13 cellular contexts compared by ENCODE assay signal in genomic region chr17:65554568-65555223, GRCh38. TPM values are rescaled to one million over a fixed set of nuclear protein-coding genes. Genes with fewer than 3 reads are reported as not detected.
A peak's percentile ranks its signal among the peaks of the same experiment; 100 is the strongest.
DNase-seq lines count a peak whose midpoint lies in the region; ATAC-seq and TF ChIP-seq lines count a peak whose summit lies in the region.
"Had no signal": no experiment of that assay in that cellular context is flagged by ENCODE, and none has a peak within 500 bp of the region (broad histone marks: within the 10 kb centered on the region; RNA-seq: fewer than 3 reads in every experiment).

No MANE protein-coding gene starts in this region.

- H3K4me3 Mint-ChIP-seq in mesothelial cell of epicardium, result no peak overlapping the region
- H3K4me3 Mint-ChIP-seq: activated CD8-positive, alpha-beta memory T cell treated with anti-CD3 and anti-CD28 coated beads, Interleukin-2, amount 10 ng/mL, durations not matched to agents 7 days and 5 days; stimulated activated effector memory CD8-positive, alpha-beta T cell treated with anti-CD3 and anti-CD28 coated beads, Interleukin-12 subunit alpha, Interleukin-12 subunit beta, amount 100 ng/mL, for 72 hours had no signal

- 43 to 50% methylated on average over 18 of the region's 18 CpGs for WGBS in lower leg skin, 2 donors

- DNase-seq in AG09309 (ENCODE audit: low read depth), result no peak
- peak; percentile 87 for DNase-seq in NCI-H2029 (lab: John Stamatoyannopoulos, UW)
- DNase-seq in dorsolateral prefrontal cortex, result peak in 1 of 10 donors; percentile 35
- DNase-seq in mesothelial cell of epicardium (ENCODE audit: low spot score in 2 of 2, unreplicated experiment in 2 of 2), result no peak
- DNase-seq in GM13977 (ENCODE audit: low spot score), result no peak
- DNase-seq in NCI-H774 (lab: John Stamatoyannopoulos, UW), result no peak
- DNase-seq in lower leg skin (ENCODE audit: low spot score in 2 of 2), result no peak
- DNase-seq: activated CD8-positive, alpha-beta memory T cell treated with anti-CD3 and anti-CD28 coated beads, Interleukin-2, amount 10 ng/mL, durations not matched to agents 7 days and 5 days; NCI-H187 had no signal

- H3K27me3 ChIP-seq in dorsolateral prefrontal cortex, result no peaks in the 10 kb centered on the region

- peaks cover 10% of the 10 kb centered on the region for H3K36me3 Mint-ChIP-seq in mesothelial cell of epicardium
- H3K36me3 Mint-ChIP-seq: activated CD8-positive, alpha-beta memory T cell treated with anti-CD3 and anti-CD28 coated beads, Interleukin-2, amount 10 ng/mL, durations not matched to agents 7 days and 5 days; stimulated activated effector memory CD8-positive, alpha-beta T cell treated with anti-CD3 and anti-CD28 coated beads, Interleukin-12 subunit alpha, Interleukin-12 subunit beta, amount 100 ng/mL, for 72 hours had no signal

- in situ Hi-C loops in GM13977 (cut with MboI; ENCODE audit: low pct_unique_long_range_greater_than_20kb, low sequenced_read_pairs, unreplicated experiment), result no loop called here

- no peak for ATAC-seq in HG02884 (IDR thresholded peaks at IDR 0.05; ENCODE audit: unreplicated experiment)
- ATAC-seq: activated CD8-positive, alpha-beta memory T cell treated with anti-CD3 and anti-CD28 coated beads, Interleukin-2, amount 10 ng/mL, durations not matched to agents 7 days and 5 days; GM12878; stimulated activated effector memory CD8-positive, alpha-beta T cell treated with anti-CD3 and anti-CD28 coated beads, Interleukin-12 subunit alpha, Interleukin-12 subunit beta, amount 100 ng/mL, for 72 hours had no signal

- H3K27ac Mint-ChIP-seq in mesothelial cell of epicardium, result peak overlapping the region; percentile 84
- H3K27ac Mint-ChIP-seq: activated CD8-positive, alpha-beta memory T cell treated with anti-CD3 and anti-CD28 coated beads, Interleukin-2, amount 10 ng/mL, durations not matched to agents 7 days and 5 days; stimulated activated effector memory CD8-positive, alpha-beta T cell treated with anti-CD3 and anti-CD28 coated beads, Interleukin-12 subunit alpha, Interleukin-12 subunit beta, amount 100 ng/mL, for 72 hours had no signal

- no peak for TF ChIP-seq POLR2A in lower leg skin (IDR thresholded peaks at IDR 0.05)

- H3K4me3 ChIP-seq in AG09309 (ENCODE audit: control insufficient read depth, low read depth, low read length) (no peak overlapping the region), dorsolateral prefrontal cortex (peak overlapping the region in 4 of 59 donors; percentile 5 to 20 (median 14)), lower leg skin (ENCODE audit: low read depth, poor library complexity, severe bottlenecking) (no peak overlapping the region)
- H3K4me3 ChIP-seq: GM12878, skin epidermis had no signal

- intact Hi-C loops in dorsolateral prefrontal cortex (cut with DNase I) (loop anchor here (5.0 to 10.0 kb wide), 4 partner anchors 97 to 262 kb away; no protein-coding TSS in a partner anchor), lower leg skin (cut with DNase I; ENCODE audit: low total_unique reads) (no loop called here)

- H3K27me3 Mint-ChIP-seq in mesothelial cell of epicardium (ENCODE audit: low read depth), result no peaks in the 10 kb centered on the region

- TF ChIP-seq CTCF in AG09309 (IDR thresholded peaks at IDR 0.05; ENCODE audit: control insufficient read depth, insufficient read depth, low read depth, low read length, missing control alignments), result peak; percentile 39
- TF ChIP-seq CTCF in dorsolateral prefrontal cortex (IDR thresholded peaks at IDR 0.05 in 54 of 56, conservative IDR thresholded peaks at IDR 0.05 in 2 of 56; ENCODE audit: low read depth in 1 of 56, partially characterized antibody in 56 of 56), result peak in 34 of 56 donors; percentile 9 to 43 (median 24)
- TF ChIP-seq CTCF in mesothelial cell of epicardium (IDR thresholded peaks at IDR 0.05; ENCODE audit: unreplicated experiment), result no peak
- no peak for TF ChIP-seq CTCF in GM13977 (IDR thresholded peaks at IDR 0.05; ENCODE audit: extremely low read depth, insufficient read depth, missing control alignments)
- no peak for TF ChIP-seq CTCF in lower leg skin (IDR thresholded peaks at IDR 0.05)

- peaks cover 39% of the 10 kb centered on the region for H3K4me1 Mint-ChIP-seq in mesothelial cell of epicardium

- peak overlapping the region in 10 of 59 donors; percentile 0 to 73 (median 40) for H3K27ac ChIP-seq in dorsolateral prefrontal cortex

- H3K9me3 Mint-ChIP-seq in mesothelial cell of epicardium, result no peaks in the 10 kb centered on the region
- H3K9me3 Mint-ChIP-seq: stimulated activated effector memory CD8-positive, alpha-beta T cell treated with anti-CD3 and anti-CD28 coated beads, Interleukin-12 subunit alpha, Interleukin-12 subunit beta, amount 100 ng/mL, for 72 hours had no signal

RNA-seq across cellular contexts. Expression of gene AXIN2, which starts 6.8 kb away (rescaled TPM):
- total RNA-seq in dorsolateral prefrontal cortex (10 to 100 TPM; 15.2 to 39.9 (median 25.9) TPM), mesothelial cell of epicardium (84.6 to 88.7 TPM (median 87.8 TPM) in 3 replicates), lower leg skin (10 to 100 TPM; 11.7 to 16.7 (median 14.6) TPM)

Comparison
In these comparisons a context has a peak if more than half of its experiments do, and no peak if none do; other contexts are left out.
1. CTCF ChIP-seq: peak in AG09309 (single experiment) and dorsolateral prefrontal cortex (34 of 56); none in mesothelial cell of epicardium (single experiment), GM13977 (single experiment) and lower leg skin (0 of 3).